Comparison of ENCODE assay signal across 3 cellular contexts in genomic region chr5:36277756-36278155, GRCh38. TPM values are rescaled to one million over a fixed set of nuclear protein-coding genes. Genes with fewer than 3 reads are reported as not detected.
"Had no signal": no experiment of that assay in that cellular context is flagged by ENCODE, and none has a peak within 500 bp of the region (broad histone marks: within the 10 kb centered on the region; RNA-seq: fewer than 3 reads in every experiment).

No MANE protein-coding gene starts in this region.

RNA-seq across cellular contexts. Expression of gene RANBP3L, which starts 23.9 kb away (rescaled TPM):
- total RNA-seq: activated CD4-positive, alpha-beta memory T cell treated with anti-CD3 and anti-CD28 coated beads for 36 hours; WTC11 had no signal
- polyA plus RNA-seq: SK-N-SH had no signal
